ENCODE assay signal across 8 cellular contexts in genomic region chr15:63601727-63602185, GRCh38. TPM values are rescaled to one million over a fixed set of nuclear protein-coding genes. Genes with fewer than 3 reads are reported as not detected.
DNase-seq lines count a peak whose midpoint lies in the region; ATAC-seq and TF ChIP-seq lines count a peak whose summit lies in the region.

No MANE protein-coding gene starts in this region.

- no peaks in the 10 kb centered on the region for H3K9me3 ChIP-seq in HCT116 (ENCODE audit: control insufficient read depth in 1 of 2, insufficient read depth in 1 of 2, low read depth in 1 of 2, low read length in 2 of 2)
- no peaks in the 10 kb centered on the region for H3K9me3 ChIP-seq in esophagus (ENCODE audit: control insufficient read depth in 2 of 2, insufficient read depth in 1 of 2, low read depth in 1 of 2, low read length in 1 of 2)
- no peaks in the 10 kb centered on the region for H3K9me3 ChIP-seq in prostate gland

- H3K4me2 ChIP-seq in HCT116 (ENCODE audit: low read length), result peak overlapping the region; percentile 86

- no peak for ATAC-seq in HCT116

- POLR2A ChIA-PET in HCT116 (lab: Charles Lee) (interaction anchor here (1.4 kb wide), 1 partner anchor 136 kb away, joined by 3 read pairs; no protein-coding TSS in a partner anchor), RWPE1 (lab: Yijun Ruan, JAX; ENCODE audit: low non-redundant PET) (interaction anchor here (0.8 kb wide), 1 partner anchor 97 kb away, joined by 4 read pairs; no protein-coding TSS in a partner anchor)

- no peak for TF ChIP-seq CTCF in HCT116 (IDR thresholded peaks at IDR 0.05 in 2 of 3, conservative IDR thresholded peaks at IDR 0.05 in 1 of 3; ENCODE audit: borderline replicate concordance in 1 of 3, insufficient read depth in 1 of 3, low read depth in 2 of 3, low read length in 2 of 3)
- TF ChIP-seq CTCF in RWPE1 (conservative IDR thresholded peaks at IDR 0.05; ENCODE audit: low read depth), result no peak
- no peak for TF ChIP-seq CTCF in prostate gland (IDR thresholded peaks at IDR 0.05)

- intact Hi-C loops in HCT116 (cut with micrococcal nuclease) (no loop called here), prostate gland (cut with DNase I) (no loop called here)

- H3K79me2 ChIP-seq in ACC112 (ENCODE audit: control insufficient read depth, insufficient read depth, low read length, unreplicated experiment) (no peaks in the 10 kb centered on the region), HCT116 (ENCODE audit: insufficient read depth, low read length) (no peaks in the 10 kb centered on the region)

- H3K4me3 ChIP-seq in ACC112 (ENCODE audit: low read depth, low read length) (peak overlapping the region; percentile 88), HCT116 (replicated peaks in 1 of 2; ENCODE audit: low read depth in 1 of 2, low read length in 2 of 2) (peak overlapping the region; percentile 77 to 85), esophagus (ENCODE audit: low read depth in 1 of 2, low read length in 2 of 2) (peak overlapping the region; percentile 69 to 73), prostate gland (peak overlapping the region; percentile 63 to 73)

- H3K36me3 ChIP-seq in ACC112 (ENCODE audit: insufficient read depth, low read length) (no peaks in the 10 kb centered on the region), HCT116 (ENCODE audit: control insufficient read depth in 1 of 2, insufficient read depth in 2 of 2, low read length in 2 of 2) (no peaks in the 10 kb centered on the region), esophagus (ENCODE audit: control insufficient read depth in 2 of 2, insufficient read depth in 2 of 2, low read length in 1 of 2) (no peaks in the 10 kb centered on the region), prostate gland (no peaks in the 10 kb centered on the region)

- no peaks in the 10 kb centered on the region for H3K9me2 ChIP-seq in HCT116 (ENCODE audit: insufficient read depth)

- no peaks in the 10 kb centered on the region for H3K4me1 ChIP-seq in ACC112 (ENCODE audit: control insufficient read depth, insufficient read depth, low read length, unreplicated experiment)
- peaks cover 13 to 31% of the 10 kb centered on the region in 2 experiments; a peak in 3 of 4 replicates for H3K4me1 ChIP-seq in HCT116 (ENCODE audit: control insufficient read depth in 1 of 2, insufficient read depth in 2 of 2, low read length in 2 of 2)
- peaks cover 0 to 2% of the 10 kb centered on the region in 2 donors for H3K4me1 ChIP-seq in esophagus (ENCODE audit: control insufficient read depth in 2 of 2, insufficient read depth in 2 of 2, low read length in 1 of 2)
- H3K4me1 ChIP-seq in prostate gland (replicated peaks), result peaks cover 16% of the 10 kb centered on the region

- no peaks in the 10 kb centered on the region for H4K20me1 ChIP-seq in HCT116 (ENCODE audit: insufficient read depth)

- DNase-seq in HCT116 (ENCODE audit: low read depth, low spot score) (no peak), RWPE1 (ENCODE audit: low spot score) (no peak), prostate gland (ENCODE audit: low spot score) (no peak), GOT3 (lab: John Stamatoyannopoulos, UW) (no peak), retina (no peak), inferior parietal cortex (ENCODE audit: extremely low spot score) (no peak)

- no peak overlapping the region for H3K27ac ChIP-seq in ACC112 (ENCODE audit: low read depth, low read length)
- peak overlapping the region; percentile 59; the same call in 1 of the 2 replicates for H3K27ac ChIP-seq in HCT116 (ENCODE audit: low read depth, low read length)
- peak overlapping the region; percentile 83 for H3K27ac ChIP-seq in RWPE1
- peak overlapping the region in 1 of 2 donors; percentile 88 for H3K27ac ChIP-seq in esophagus (ENCODE audit: low read depth in 2 of 2, low read length in 1 of 2)
- H3K27ac ChIP-seq in prostate gland, result peak overlapping the region; percentile 79 to 88

- WGBS in esophagus, 2 donors, result 31 to 34% methylated on average over 8 of the region's 8 CpGs
- 33% methylated on average over 8 of the region's 8 CpGs for WGBS in prostate gland

- no peak for TF ChIP-seq RAD21 in HCT116 (IDR thresholded peaks at IDR 0.05; ENCODE audit: low read depth)

- TF ChIP-seq POLR2A in HCT116 (IDR thresholded peaks at IDR 0.05; ENCODE audit: borderline replicate concordance, extremely low read depth, insufficient read depth, insufficient read length) (no peak), prostate gland (IDR thresholded peaks at IDR 0.05) (no peak)

- H3K9ac ChIP-seq in HCT116 (ENCODE audit: low read length), result peak overlapping the region; percentile 88

- no peak overlapping the region for H2AFZ ChIP-seq in ACC112 (ENCODE audit: low read length, unreplicated experiment)
- no peak overlapping the region for H2AFZ ChIP-seq in HCT116 (ENCODE audit: low read depth, low read length, poor library complexity, severe bottlenecking)

- H3K27me3 ChIP-seq in ACC112 (ENCODE audit: insufficient read depth, low read length), result no peaks in the 10 kb centered on the region
- H3K27me3 ChIP-seq in HCT116 (ENCODE audit: insufficient read depth, low read length), result no peaks in the 10 kb centered on the region
- no peaks in the 10 kb centered on the region for H3K27me3 ChIP-seq in esophagus (ENCODE audit: control insufficient read depth in 1 of 2, insufficient read depth in 2 of 2, low read length in 2 of 2)
- no peaks in the 10 kb centered on the region for H3K27me3 ChIP-seq in prostate gland (replicated peaks; ENCODE audit: insufficient read depth)

- RAD21 ChIA-PET in HCT116 (lab: Charles Lee; ENCODE audit: low non-redundant PET in 1 of 2, low total read pairs in 2 of 2, uncharacterized antibody in 2 of 2, unreplicated experiment in 2 of 2), result no interaction called here

- no TSS peak for BruUV-seq in HCT116 (replicated peaks; lab: Mats Ljungman, UMichigan)

- CTCF ChIA-PET in HCT116 (lab: Charles Lee) (interaction anchor here (1.0 to 3.6 kb wide), 3 partner anchors 8 to 135 kb away, joined by 3 to 13 read pairs (median 4); no protein-coding TSS in a partner anchor), RWPE1 (lab: Yijun Ruan, JAX) (interaction anchor here (0.7 kb wide), 2 partner anchors 9 to 1917 kb away, joined by 3 read pairs; no protein-coding TSS in a partner anchor)

TF ChIP-seq in HCT116, 20 proteins besides CTCF, POLR2A, EP300 and RAD21:
- no peak for TF ChIP-seq EGR1 (IDR thresholded peaks at IDR 0.05; ENCODE audit: low read depth)
- TF ChIP-seq CBX3 (IDR thresholded peaks at IDR 0.05; ENCODE audit: low read depth), result no peak
- TF ChIP-seq ATF3 (IDR thresholded peaks at IDR 0.05), result no peak
- TF ChIP-seq YY1 (IDR thresholded peaks at IDR 0.05; ENCODE audit: extremely low read depth, insufficient replicate concordance, low read depth, low read length), result no peak
- TF ChIP-seq FOSL1 (IDR thresholded peaks at IDR 0.05; ENCODE audit: low read depth), result no peak
- TF ChIP-seq SP1 (IDR thresholded peaks at IDR 0.05; ENCODE audit: low read depth), result no peak
- TF ChIP-seq ZNF274 (IDR thresholded peaks at IDR 0.05; ENCODE audit: low read depth, low read length), result no peak
- no peak for TF ChIP-seq JUND (IDR thresholded peaks at IDR 0.05)
- TF ChIP-seq TCF7L2 (IDR thresholded peaks at IDR 0.05; ENCODE audit: borderline replicate concordance, extremely low read depth, insufficient read depth, insufficient read length), result no peak
- TF ChIP-seq ZBTB33 (IDR thresholded peaks at IDR 0.05; ENCODE audit: extremely low read depth, insufficient replicate concordance, low read length), result no peak
- TF ChIP-seq SIN3A (IDR thresholded peaks at IDR 0.05; ENCODE audit: low read depth), result no peak
- no peak for TF ChIP-seq POLR2AphosphoS5 (IDR thresholded peaks at IDR 0.05; ENCODE audit: low read depth, low read length)
- TF ChIP-seq EZH2 (IDR thresholded peaks at IDR 0.05), result no peak
- no peak for TF ChIP-seq CEBPB (IDR thresholded peaks at IDR 0.05; ENCODE audit: low read depth)
- no peak for TF ChIP-seq SRF (IDR thresholded peaks at IDR 0.05; ENCODE audit: low read depth)
- TF ChIP-seq ELF1 (IDR thresholded peaks at IDR 0.05; ENCODE audit: borderline replicate concordance, low read depth), result no peak

RNA-seq across cellular contexts. Expression of gene FBXL22, which starts 4.6 kb away (rescaled TPM):
- 0.49 TPM for total RNA-seq in HCT116 (2021; ENCODE audit: unreplicated experiment)
- polyA plus RNA-seq in HCT116 (2012), result 0.10 and 0.17 TPM in 2 replicates
- 1 to 10 TPM; 2.8 to 4.5 TPM for polyA plus RNA-seq in esophagus
- 10 to 100 TPM; 12.5 to 39.6 TPM for total RNA-seq in prostate gland
